In the genomic region with DNA sequence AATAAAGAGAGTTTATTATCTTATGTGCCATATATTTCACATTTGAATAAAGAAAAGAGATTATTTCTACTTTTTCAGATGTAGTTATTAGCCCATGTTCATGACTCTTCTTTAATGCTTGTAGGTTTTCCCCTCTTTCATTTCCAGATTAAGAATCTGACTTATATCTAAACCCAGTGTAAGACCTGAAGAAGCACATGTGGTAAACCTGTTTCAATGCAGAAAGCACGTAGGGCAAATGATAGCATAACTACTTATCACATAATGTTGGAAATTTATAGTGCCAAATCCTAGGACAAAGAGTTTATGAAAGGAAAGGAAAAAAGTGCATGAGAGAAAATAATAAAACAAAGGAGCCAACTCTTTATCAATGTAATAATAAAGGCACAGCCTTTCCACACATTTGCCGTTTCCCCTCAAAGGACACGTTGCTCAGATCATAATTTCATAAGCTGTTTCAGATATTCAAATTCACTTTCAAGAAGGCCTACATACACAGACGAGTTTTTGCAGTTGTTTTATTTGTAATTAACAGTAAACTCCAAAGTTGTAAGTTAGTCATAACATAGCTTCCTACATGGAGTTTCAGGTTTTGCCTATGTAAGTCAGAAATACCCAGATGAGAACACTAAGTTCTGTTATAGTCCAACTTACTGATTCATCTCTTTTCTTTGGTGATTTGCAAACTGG, we compare ENCODE assay signal across 1 cellular context.
TF ChIP-seq lines count a peak whose summit lies in the region.

No MANE protein-coding gene starts in this region.

TF ChIP-seq in SK-N-SH, 30 proteins besides CTCF, POLR2A, EP300 and RAD21 (continued from another document):
- TF ChIP-seq, protein P1, sequence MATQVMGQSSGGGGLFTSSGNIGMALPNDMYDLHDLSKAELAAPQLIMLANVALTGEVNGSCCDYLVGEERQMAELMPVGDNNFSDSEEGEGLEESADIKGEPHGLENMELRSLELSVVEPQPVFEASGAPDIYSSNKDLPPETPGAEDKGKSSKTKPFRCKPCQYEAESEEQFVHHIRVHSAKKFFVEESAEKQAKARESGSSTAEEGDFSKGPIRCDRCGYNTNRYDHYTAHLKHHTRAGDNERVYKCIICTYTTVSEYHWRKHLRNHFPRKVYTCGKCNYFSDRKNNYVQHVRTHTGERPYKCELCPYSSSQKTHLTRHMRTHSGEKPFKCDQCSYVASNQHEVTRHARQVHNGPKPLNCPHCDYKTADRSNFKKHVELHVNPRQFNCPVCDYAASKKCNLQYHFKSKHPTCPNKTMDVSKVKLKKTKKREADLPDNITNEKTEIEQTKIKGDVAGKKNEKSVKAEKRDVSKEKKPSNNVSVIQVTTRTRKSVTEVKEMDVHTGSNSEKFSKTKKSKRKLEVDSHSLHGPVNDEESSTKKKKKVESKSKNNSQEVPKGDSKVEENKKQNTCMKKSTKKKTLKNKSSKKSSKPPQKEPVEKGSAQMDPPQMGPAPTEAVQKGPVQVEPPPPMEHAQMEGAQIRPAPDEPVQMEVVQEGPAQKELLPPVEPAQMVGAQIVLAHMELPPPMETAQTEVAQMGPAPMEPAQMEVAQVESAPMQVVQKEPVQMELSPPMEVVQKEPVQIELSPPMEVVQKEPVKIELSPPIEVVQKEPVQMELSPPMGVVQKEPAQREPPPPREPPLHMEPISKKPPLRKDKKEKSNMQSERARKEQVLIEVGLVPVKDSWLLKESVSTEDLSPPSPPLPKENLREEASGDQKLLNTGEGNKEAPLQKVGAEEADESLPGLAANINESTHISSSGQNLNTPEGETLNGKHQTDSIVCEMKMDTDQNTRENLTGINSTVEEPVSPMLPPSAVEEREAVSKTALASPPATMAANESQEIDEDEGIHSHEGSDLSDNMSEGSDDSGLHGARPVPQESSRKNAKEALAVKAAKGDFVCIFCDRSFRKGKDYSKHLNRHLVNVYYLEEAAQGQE (IDR thresholded peaks at IDR 0.05; ENCODE audit: low read depth, low read length): no peak
- TF ChIP-seq TCF12 (IDR thresholded peaks at IDR 0.05) (no peak), POLR2AphosphoS5 (IDR thresholded peaks at IDR 0.05; ENCODE audit: low read depth, low read length) (no peak), RFX5 (IDR thresholded peaks at IDR 0.05; ENCODE audit: low read length) (no peak), MEF2A (IDR thresholded peaks at IDR 0.05; ENCODE audit: borderline replicate concordance, low read depth) (no peak), TAF1 (IDR thresholded peaks at IDR 0.05; ENCODE audit: borderline replicate concordance, low read depth, low read length) (no peak), SMC3 (IDR thresholded peaks at IDR 0.05; ENCODE audit: low read depth, low read length) (no peak), FOXM1 (IDR thresholded peaks at IDR 0.05; ENCODE audit: low read depth) (no peak)
